ENCODE assay signal across 13 cellular contexts in genomic region chr5:159912033-159912800, GRCh38. TPM values are rescaled to one million over a fixed set of nuclear protein-coding genes. Genes with fewer than 3 reads are reported as not detected.
A peak's percentile ranks its signal among the peaks of the same experiment; 100 is the strongest.
DNase-seq lines count a peak whose midpoint lies in the region; ATAC-seq and TF ChIP-seq lines count a peak whose summit lies in the region.
"Had no signal": no experiment of that assay in that cellular context is flagged by ENCODE, and none has a peak within 500 bp of the region (broad histone marks: within the 10 kb centered on the region; RNA-seq: fewer than 3 reads in every experiment).

No MANE protein-coding gene starts in this region.

- peak overlapping the region; percentile 91 for H3K27ac ChIP-seq in ACC112 (ENCODE audit: low read depth, low read length)
- H3K27ac ChIP-seq in PC-9, result peak overlapping the region; percentile 100

- ATAC-seq in esophagus mucosa (peak; percentile 12), mucosa of descending colon (peak; percentile 25), HG03196 (IDR thresholded peaks at IDR 0.05; ENCODE audit: unreplicated experiment) (no peak)
- ATAC-seq: right cardiac atrium, WTC11 had no signal

- H3K27me3 ChIP-seq in ACC112 (ENCODE audit: insufficient read depth, low read length) (no peaks in the 10 kb centered on the region), PC-9 (ENCODE audit: insufficient read depth, low read depth) (no peaks in the 10 kb centered on the region)

- H4K20me1 ChIP-seq in PC-9 (ENCODE audit: insufficient read depth), result no peaks in the 10 kb centered on the region

- peak overlapping the region; percentile 97 for H3K4me2 ChIP-seq in PC-9

- H3F3A ChIP-seq in PC-9 (ENCODE audit: insufficient read depth, low read depth), result peaks cover 45% of the 10 kb centered on the region

- peaks cover 84% of the 10 kb centered on the region for H3K4me1 ChIP-seq in ACC112 (ENCODE audit: control insufficient read depth, insufficient read depth, low read length, unreplicated experiment)
- H3K4me1 ChIP-seq in PC-9 (replicated peaks; ENCODE audit: insufficient read depth), result peaks cover 95% of the 10 kb centered on the region
- H3K4me1 ChIP-seq in mucosa of descending colon (ENCODE audit: low read depth), result peaks cover 7% of the 10 kb centered on the region

- H2AFZ ChIP-seq in ACC112 (ENCODE audit: low read length, unreplicated experiment), result no peak overlapping the region
- no peak overlapping the region for H2AFZ ChIP-seq in PC-9

- POLR2A ChIA-PET in PC-9 (lab: Charles Lee; ENCODE audit: unreplicated experiment), result interaction anchor here (0.5 to 0.7 kb wide), 4 partner anchors 218 to 571 kb away, joined by 3 to 9 read pairs (median 4); partner anchors contain the start of gene SLU7

- peak; percentile 77 to 97 for DNase-seq in PC-9
- DNase-seq in mucosa of descending colon, result peak in 1 of 3 donors; percentile 36
- DNase-seq in NCI-H2081 (lab: John Stamatoyannopoulos, UW), result no peak
- DNase-seq in HUDEP-2 (lab: John Stamatoyannopoulos, UW; ENCODE audit: unreplicated experiment in 76 of 76), result no peak
- DNase-seq in NCI-H1694 treated with DMSO at 0.1 percent for 48 hours (lab: John Stamatoyannopoulos, UW), result no peak
- DNase-seq: activated gamma-delta T cell treated with Interleukin-2 at 50 U/mL for 16 hours; effector memory CD4-positive, alpha-beta T cell; NCI-H187 treated with DMSO at 0.1 percent for 48 hours; right cardiac atrium had no signal

- no TSS peak for BruUV-seq in PC-9 (replicated peaks; lab: Mats Ljungman, UMichigan)

- intact Hi-C loops in PC-9 (cut with micrococcal nuclease; ENCODE audit: unreplicated experiment), result loop anchor here (1.0 to 10.0 kb wide), 9 partner anchors 33 to 450 kb away; no protein-coding TSS in a partner anchor
- intact Hi-C loops in mucosa of descending colon (cut with DNase I, micrococcal nuclease), result no loop called here

- no peaks in the 10 kb centered on the region for H3K9me3 ChIP-seq in PC-9 (ENCODE audit: insufficient read depth, low read depth)
- no peaks in the 10 kb centered on the region for H3K9me3 ChIP-seq in mucosa of descending colon

- H3K79me2 ChIP-seq in ACC112 (ENCODE audit: control insufficient read depth, insufficient read depth, low read length, unreplicated experiment) (no peaks in the 10 kb centered on the region), PC-9 (ENCODE audit: low read depth) (peaks cover 11% of the 10 kb centered on the region)

- H3K36me3 ChIP-seq in ACC112 (ENCODE audit: insufficient read depth, low read length) (no peaks in the 10 kb centered on the region), PC-9 (ENCODE audit: low read depth) (no peaks in the 10 kb centered on the region), mucosa of descending colon (ENCODE audit: low read depth) (no peaks in the 10 kb centered on the region)

- TF ChIP-seq CTCF in PC-9 (conservative IDR thresholded peaks at IDR 0.05) (no peak), mucosa of descending colon (IDR thresholded peaks at IDR 0.05) (no peak)

- CTCF ChIA-PET in PC-9 (lab: Charles Lee), result interaction anchor here (0.5 to 2.4 kb wide), 6 partner anchors 60 to 461 kb away, joined by 3 to 15 read pairs (median 5); no protein-coding TSS in a partner anchor

- no peaks in the 10 kb centered on the region for H3K9me2 ChIP-seq in PC-9 (ENCODE audit: insufficient read depth)

- H3K4me3 ChIP-seq in ACC112 (ENCODE audit: low read depth, low read length) (peak overlapping the region; percentile 59), PC-9 (peak overlapping the region; percentile 40; the same call in 1 of the 2 replicates), mucosa of descending colon (no peak overlapping the region)

RNA-seq across cellular contexts. Expression of gene ADRA1B, which starts 4.1 kb away (rescaled TPM):
- 4.6 and 6.0 TPM in 2 replicates for total RNA-seq in PC-9 (2021)
- total RNA-seq in esophagus mucosa, result not detected
- under 1 TPM; 0.51 to 0.89 (median 0.69) TPM for total RNA-seq in mucosa of descending colon

Comparison
In these comparisons a context has a peak if more than half of its experiments do, and no peak if none do; other contexts are left out.
1. DNase-seq: peak in PC-9 (2 of 2); none in NCI-H2081 (0 of 2), HUDEP-2 (0 of 76) and NCI-H1694 treated with DMSO at 0.1 percent for 48 hours (single experiment).